10 cellular contexts compared by ENCODE assay signal in genomic region chr22:46081036-46081830, GRCh38.
DNase-seq lines count a peak whose midpoint lies in the region; ATAC-seq, FAIRE-seq and TF ChIP-seq lines count a peak whose summit lies in the region.
"Had no signal": no experiment of that assay in that cellular context is flagged by ENCODE, and none has a peak within 500 bp of the region (broad histone marks: within the 10 kb centered on the region; RNA-seq: fewer than 3 reads in every experiment).

No MANE protein-coding gene starts in this region.

- H3K79me2 ChIP-seq in fibroblast of lung (ENCODE audit: control insufficient read depth, insufficient read depth, low read length) (peaks cover 100% of the 10 kb centered on the region), neural progenitor cell (ENCODE audit: low read depth) (no peaks in the 10 kb centered on the region)

- H3K27me3 ChIP-seq in fibroblast of lung (ENCODE audit: control insufficient read depth, insufficient read depth, low read length) (no peaks in the 10 kb centered on the region), neural progenitor cell (peaks cover 21% of the 10 kb centered on the region)

- H3K27ac Mint-ChIP-seq in neural progenitor cell, result peak overlapping the region; percentile 81
- H3K27ac Mint-ChIP-seq in endothelial cell (ENCODE audit: unreplicated experiment), result no peak overlapping the region
- H3K27ac Mint-ChIP-seq: activated naive CD8-positive, alpha-beta T cell treated with anti-CD3 and anti-CD28 coated beads, Interleukin-2, amount 10 ng/mL, durations not matched to agents 7 days and 5 days; immature natural killer cell had no signal

- TF ChIP-seq EP300 in A549 (IDR thresholded peaks at IDR 0.05), result no peak

- no peak for DNase-seq in A549 (ENCODE audit: low read depth in 1 of 2, low spot score in 1 of 2)
- DNase-seq in RPMI7951 (ENCODE audit: low read depth), result peak; percentile 31
- no peak for DNase-seq in fibroblast of lung (ENCODE audit: low read depth in 2 of 2)
- DNase-seq in neural progenitor cell (ENCODE audit: low spot score), result no peak
- no peak for DNase-seq in stimulated activated naive CD8-positive, alpha-beta T cell treated with anti-CD3 and anti-CD28 coated beads, Interleukin-15, Interleukin-2, amounts not matched to agents 100 U/mL and 50 U/mL, for 24 hours
- DNase-seq in activated gamma-delta T cell (lab: John Stamatoyannopoulos, UW), result no peak
- DNase-seq in endothelial cell (ENCODE audit: low spot score), result no peak
- DNase-seq in T-helper 9 cell, result no peak
- DNase-seq: activated naive CD8-positive, alpha-beta T cell treated with anti-CD3 and anti-CD28 coated beads, Interleukin-2, amount 10 ng/mL, durations not matched to agents 7 days and 5 days; immature natural killer cell had no signal

- CTCF ChIA-PET in A549 (lab: Yijun Ruan, JAX), result interaction anchor here (1.0 to 2.4 kb wide), 8 partner anchors 8 to 74 kb away, joined by 3 to 14 read pairs (median 3); no protein-coding TSS in a partner anchor

- no peaks in the 10 kb centered on the region for H3K9me3 Mint-ChIP-seq in neural progenitor cell
- no peaks in the 10 kb centered on the region for H3K9me3 Mint-ChIP-seq in endothelial cell (ENCODE audit: unreplicated experiment)
- H3K9me3 Mint-ChIP-seq: activated naive CD8-positive, alpha-beta T cell treated with anti-CD3 and anti-CD28 coated beads, Interleukin-2, amount 10 ng/mL, durations not matched to agents 7 days and 5 days; immature natural killer cell had no signal

- FAIRE-seq in A549 (lab: Jason Lieb, UNC), result no peak

- TF ChIP-seq CTCF in A549 (IDR thresholded peaks at IDR 0.05) (no peak), fibroblast of lung (conservative IDR thresholded peaks at IDR 0.05 in 1 of 2, IDR thresholded peaks at IDR 0.05 in 1 of 2; ENCODE audit: low read depth in 1 of 2, low read length in 2 of 2) (no peak), neural progenitor cell (IDR thresholded peaks at IDR 0.05) (no peak), endothelial cell (IDR thresholded peaks at IDR 0.05; ENCODE audit: unreplicated experiment) (no peak)

- H3K9me3 ChIP-seq in A549, result no peaks in the 10 kb centered on the region
- no peaks in the 10 kb centered on the region for H3K9me3 ChIP-seq in fibroblast of lung (ENCODE audit: control insufficient read depth, insufficient read depth, low read depth, low read length)
- H3K9me3 ChIP-seq in neural progenitor cell (ENCODE audit: low read depth), result no peaks in the 10 kb centered on the region

- H3K4me3 Mint-ChIP-seq in neural progenitor cell (no peak overlapping the region), endothelial cell (ENCODE audit: unreplicated experiment) (no peak overlapping the region)
- H3K4me3 Mint-ChIP-seq: activated naive CD8-positive, alpha-beta T cell treated with anti-CD3 and anti-CD28 coated beads, Interleukin-2, amount 10 ng/mL, durations not matched to agents 7 days and 5 days; immature natural killer cell had no signal

- peaks cover 35% of the 10 kb centered on the region for H3K36me3 ChIP-seq in fibroblast of lung (ENCODE audit: control insufficient read depth, insufficient read depth, low read length)
- H3K36me3 ChIP-seq in neural progenitor cell, result no peaks in the 10 kb centered on the region

- H2AFZ ChIP-seq in fibroblast of lung (ENCODE audit: low read length) (no peak overlapping the region), neural progenitor cell (replicated peaks) (peak overlapping the region; percentile 87)

- H3K36me3 Mint-ChIP-seq in neural progenitor cell (no peaks in the 10 kb centered on the region), endothelial cell (ENCODE audit: low read depth, unreplicated experiment) (no peaks in the 10 kb centered on the region)
- H3K36me3 Mint-ChIP-seq: activated naive CD8-positive, alpha-beta T cell treated with anti-CD3 and anti-CD28 coated beads, Interleukin-2, amount 10 ng/mL, durations not matched to agents 7 days and 5 days; immature natural killer cell had no signal

- peak overlapping the region; percentile 99 to 100 for H3K27ac ChIP-seq in A549
- H3K27ac ChIP-seq in fibroblast of lung (ENCODE audit: insufficient read depth, low read length), result peak overlapping the region; percentile 97
- H3K27ac ChIP-seq in neural progenitor cell, result no peak overlapping the region

- TF ChIP-seq RAD21 in A549 (conservative IDR thresholded peaks at IDR 0.05 in 1 of 2, IDR thresholded peaks at IDR 0.05 in 1 of 2), result no peak

- H3K9ac ChIP-seq in fibroblast of lung (ENCODE audit: insufficient read depth, low read length) (peak overlapping the region; percentile 87), neural progenitor cell (no peak overlapping the region)

- H3K4me1 Mint-ChIP-seq in neural progenitor cell (no peaks in the 10 kb centered on the region), endothelial cell (ENCODE audit: unreplicated experiment) (no peaks in the 10 kb centered on the region)

- no peaks in the 10 kb centered on the region for H3F3A ChIP-seq in neural progenitor cell (ENCODE audit: low read depth)

- H3K27me3 Mint-ChIP-seq in neural progenitor cell (ENCODE audit: insufficient read depth, low read depth) (peaks cover 2% of the 10 kb centered on the region), endothelial cell (ENCODE audit: unreplicated experiment) (peaks cover 7% of the 10 kb centered on the region)
- H3K27me3 Mint-ChIP-seq: activated naive CD8-positive, alpha-beta T cell treated with anti-CD3 and anti-CD28 coated beads, Interleukin-2, amount 10 ng/mL, durations not matched to agents 7 days and 5 days had no signal

- no peak for ATAC-seq in A549
- no peak for ATAC-seq in stimulated activated naive CD8-positive, alpha-beta T cell treated with anti-CD3 and anti-CD28 coated beads, Interleukin-15, Interleukin-2, amounts not matched to agents 100 U/mL and 50 U/mL, for 24 hours

- H3K4me2 ChIP-seq in A549 (peak overlapping the region; percentile 96), fibroblast of lung (ENCODE audit: extremely low read depth, insufficient read depth, low read length) (peak overlapping the region; percentile 100), neural progenitor cell (no peak overlapping the region)

- H4K20me1 ChIP-seq in fibroblast of lung (ENCODE audit: control insufficient read depth, extremely low read depth, insufficient read depth, low read length) (no peaks in the 10 kb centered on the region), neural progenitor cell (ENCODE audit: low read depth) (no peaks in the 10 kb centered on the region)

- H3K4me3 ChIP-seq in A549 (peak overlapping the region; percentile 52), fibroblast of lung (replicated peaks in 1 of 4; ENCODE audit: control extremely low read depth in 1 of 4, insufficient read depth in 1 of 4, low read depth in 3 of 4, low read length in 4 of 4) (peak overlapping the region; percentile 41 to 98 (median 82)), neural progenitor cell (no peak overlapping the region)

- WGBS in A549 (ENCODE audit: missing lambda C conversion rate), result 1% methylated on average over 20 of the region's 25 CpGs

- POLR2A ChIA-PET in A549 (lab: Yijun Ruan, JAX), result interaction anchor here (0.6 to 4.4 kb wide), 5 partner anchors 8 to 467 kb away, joined by 3 to 39 read pairs (median 8); no protein-coding TSS in a partner anchor

- H3K4me1 ChIP-seq in A549, result peaks cover 54% of the 10 kb centered on the region
- peaks cover 26% of the 10 kb centered on the region for H3K4me1 ChIP-seq in fibroblast of lung (ENCODE audit: control insufficient read depth, extremely low read depth, insufficient read depth, low read length)
- H3K4me1 ChIP-seq in neural progenitor cell, result no peaks in the 10 kb centered on the region

- TF ChIP-seq POLR2A in A549 (IDR thresholded peaks at IDR 0.05; ENCODE audit: low read length), result no peak

TF ChIP-seq in A549, 52 proteins besides CTCF, POLR2A, EP300 and RAD21:
- TF ChIP-seq RCOR1 (IDR thresholded peaks at IDR 0.05; ENCODE audit: low read depth, low read length) (no peak), CBX2 (IDR thresholded peaks at IDR 0.05; ENCODE audit: borderline replicate concordance, low read depth) (no peak), ZSCAN20 (CRISPR knock-in tag; IDR thresholded peaks at IDR 0.05) (no peak)
- TF ChIP-seq, protein P1, sequence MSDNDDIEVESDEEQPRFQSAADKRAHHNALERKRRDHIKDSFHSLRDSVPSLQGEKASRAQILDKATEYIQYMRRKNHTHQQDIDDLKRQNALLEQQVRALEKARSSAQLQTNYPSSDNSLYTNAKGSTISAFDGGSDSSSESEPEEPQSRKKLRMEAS (IDR thresholded peaks at IDR 0.05), result 0 out of 2 replicates have a peak, but pooled peaks have one; percentile 39
